In the genomic region with DNA sequence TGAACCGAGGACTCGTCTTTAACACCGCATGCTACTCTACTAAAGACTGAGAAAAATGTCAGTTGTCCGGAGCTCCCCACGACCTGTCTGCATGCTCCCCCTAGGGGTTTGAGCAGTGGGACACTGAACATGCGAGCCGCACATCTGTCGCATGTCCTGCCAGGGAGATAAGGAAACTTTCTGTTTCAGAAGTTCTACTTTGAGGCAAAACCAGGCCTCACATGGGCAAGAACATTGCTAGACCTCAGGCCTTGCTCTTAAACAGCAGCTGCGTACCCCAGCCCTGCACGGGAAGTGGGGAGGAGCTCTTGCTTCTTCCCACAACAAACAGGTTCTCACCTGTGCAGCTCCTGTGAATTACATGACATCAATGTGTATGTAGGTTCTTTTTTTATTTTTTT, we compare ENCODE assay signal across 7 cellular contexts. TPM values are rescaled to one million over a fixed set of nuclear protein-coding genes. Genes with fewer than 3 reads are reported as not detected.
DNase-seq lines count a peak whose midpoint lies in the region; ATAC-seq lines count a peak whose summit lies in the region.

No MANE protein-coding gene starts in this region.

- ATAC-seq in GM19452 (IDR thresholded peaks at IDR 0.05; ENCODE audit: unreplicated experiment) (peak; percentile 41), HG03442 (IDR thresholded peaks at IDR 0.05; ENCODE audit: unreplicated experiment) (peak; percentile 44), right cardiac atrium (no peak)
- peak in 1 of 2 donors; percentile 17 for ATAC-seq in activated T-cell treated with anti-CD3 and anti-CD28 coated beads, Interleukin-2, amount 50 U/mL, for 72 hours (replicated peaks in 1 of 2)

- H3K4me1 ChIP-seq in right cardiac atrium (ENCODE audit: control insufficient read depth, insufficient read depth, low read length): peaks cover 10% of the 10 kb centered on the region

- DNase-seq in activated T-cell treated with anti-CD3 and anti-CD28 coated beads, Interleukin-2, amount 50 U/mL, for 72 hours: peak in 1 of 2 donors; percentile 67
- DNase-seq in stimulated activated naive CD4-positive, alpha-beta T cell treated with Interleukin-2 at 50 U/mL for 16 hours (lab: John Stamatoyannopoulos, UW): peak; percentile 21
- DNase-seq in right cardiac atrium (no peak), SIG-M5 treated with dmso at 0.1 percent for 504 hours (lab: John Stamatoyannopoulos, UW; ENCODE audit: unreplicated experiment) (no peak), cerebellar cortex (ENCODE audit: low spot score) (no peak)

- no peaks in the 10 kb centered on the region for H3K27me3 Mint-ChIP-seq in activated T-cell treated with anti-CD3 and anti-CD28 coated beads, Interleukin-2, amount 50 U/mL, for 72 hours (ENCODE audit: low read depth)

- H3K4me3 Mint-ChIP-seq in activated T-cell treated with anti-CD3 and anti-CD28 coated beads, Interleukin-2, amount 50 U/mL, for 72 hours: peak overlapping the region; percentile 58 to 67

- 86% methylated on average over 10 of the region's 10 CpGs for WGBS in right cardiac atrium

- intact Hi-C loops in right cardiac atrium (cut with DNase I): no loop called here

- H3K9me3 Mint-ChIP-seq in activated T-cell treated with anti-CD3 and anti-CD28 coated beads, Interleukin-2, amount 50 U/mL, for 72 hours: peaks cover 0 to 4% of the 10 kb centered on the region in 2 donors

- no peaks in the 10 kb centered on the region for H3K27me3 ChIP-seq in right cardiac atrium (ENCODE audit: control insufficient read depth, insufficient read depth)

- no peak overlapping the region for H3K27ac Mint-ChIP-seq in activated T-cell treated with anti-CD3 and anti-CD28 coated beads, Interleukin-2, amount 50 U/mL, for 72 hours

- H3K27ac ChIP-seq in right cardiac atrium (ENCODE audit: low read length): no peak overlapping the region

- no peaks in the 10 kb centered on the region for H3K9me3 ChIP-seq in right cardiac atrium (ENCODE audit: control insufficient read depth, low read length)

- H3K4me1 Mint-ChIP-seq in activated T-cell treated with anti-CD3 and anti-CD28 coated beads, Interleukin-2, amount 50 U/mL, for 72 hours (ENCODE audit: low read depth): peaks cover 89% of the 10 kb centered on the region

- H3K36me3 Mint-ChIP-seq in activated T-cell treated with anti-CD3 and anti-CD28 coated beads, Interleukin-2, amount 50 U/mL, for 72 hours (ENCODE audit: insufficient read depth in 2 of 2): peaks cover 3 to 6% of the 10 kb centered on the region in 2 donors

- no peak overlapping the region for H3K4me3 ChIP-seq in right cardiac atrium (ENCODE audit: low read length)

RNA-seq across cellular contexts. Expression of a gene that starts 30.3 kb away (rescaled TPM):
- total RNA-seq in activated T-cell treated with anti-CD3 and anti-CD28 coated beads, Interleukin-2, amount 50 U/mL, for 72 hours: 10 to 100 TPM; 37.5 to 40.4 TPM
- total RNA-seq in right cardiac atrium: 10 to 100 TPM; 15.6 to 16.8 (median 16.4) TPM
- polyA plus RNA-seq in right cardiac atrium: 8.4 TPM

Comparison
In these comparisons a context has a peak if more than half of its experiments do, and no peak if none do; other contexts are left out.
1. ATAC-seq: peak in GM19452 (single experiment) and HG03442 (single experiment); none in right cardiac atrium (0 of 2).